Comparison of ENCODE assay signal across 15 cellular contexts in genomic region chr4:68360570-68360969, GRCh38.
"Had no signal": no experiment of that assay in that cellular context is flagged by ENCODE, and none has a peak within 500 bp of the region (broad histone marks: within the 10 kb centered on the region; RNA-seq: fewer than 3 reads in every experiment).

No MANE protein-coding gene starts in this region.

- H3K36me3 ChIP-seq: pancreas, thoracic aorta had no signal

- DNase-seq: activated B cell treated with CpG ODN at 0.5 μM for 24 hours; activated CD4-positive, alpha-beta T cell treated with anti-CD3 and anti-CD28 coated beads, Interleukin-2, amount 10 ng/mL, durations not matched to agents 24 days and 14 days; activated CD8-positive, alpha-beta memory T cell treated with anti-CD3 and anti-CD28 coated beads, Interleukin-2, amount 50 U/mL, for 48 hours; activated naive CD8-positive, alpha-beta T cell treated with anti-CD3 and anti-CD28 coated beads for 36 hours; amygdala; naive B cell; pancreas; T-helper 2 cell had no signal

- H3K36me3 Mint-ChIP-seq: brain; stimulated activated effector memory CD8-positive, alpha-beta T cell treated with anti-CD3 and anti-CD28 coated beads, Interleukin-12 subunit alpha, Interleukin-12 subunit beta, amount 100 ng/mL, for 72 hours had no signal

- H3K9me3 ChIP-seq: pancreas, thoracic aorta had no signal

- H3K9me3 Mint-ChIP-seq: activated B cell treated with CpG ODN at 0.5 μM for 24 hours; central memory CD8-positive, alpha-beta T cell; stimulated activated effector memory CD8-positive, alpha-beta T cell treated with anti-CD3 and anti-CD28 coated beads, Interleukin-12 subunit alpha, Interleukin-12 subunit beta, amount 100 ng/mL, for 72 hours had no signal

- H3K4me3 Mint-ChIP-seq: activated B cell treated with CpG ODN at 0.5 μM for 24 hours; activated CD4-positive, alpha-beta T cell treated with anti-CD3 and anti-CD28 coated beads, Interleukin-2, amount 10 ng/mL, durations not matched to agents 24 days and 14 days; activated naive CD8-positive, alpha-beta T cell treated with anti-CD3 and anti-CD28 coated beads for 36 hours; activated T-helper 1 cell treated with anti-CD3 and anti-CD28 coated beads, Interleukin-12 subunit alpha, Interleukin-12 subunit beta, Interleukin-2, Interleukin-4 antibody, amounts not matched to agents 30 ng/mL and 10 ng/mL and 1 ng/mL, durations not matched to agents 14 hours and 24 hours and 36 hours; brain; central memory CD8-positive, alpha-beta T cell; naive B cell; stimulated activated effector memory CD8-positive, alpha-beta T cell treated with anti-CD3 and anti-CD28 coated beads, Interleukin-12 subunit alpha, Interleukin-12 subunit beta, amount 100 ng/mL, for 72 hours had no signal

- H3K4me1 Mint-ChIP-seq: activated B cell treated with CpG ODN at 0.5 μM for 24 hours; brain; stimulated activated effector memory CD8-positive, alpha-beta T cell treated with anti-CD3 and anti-CD28 coated beads, Interleukin-12 subunit alpha, Interleukin-12 subunit beta, amount 100 ng/mL, for 72 hours had no signal

- H3K27me3 ChIP-seq: pancreas had no signal

- H3K4me3 ChIP-seq: coronary artery, pancreas, thoracic aorta had no signal

- H3K27ac Mint-ChIP-seq: activated B cell treated with CpG ODN at 0.5 μM for 24 hours; activated naive CD8-positive, alpha-beta T cell treated with anti-CD3 and anti-CD28 coated beads for 36 hours; activated T-helper 1 cell treated with anti-CD3 and anti-CD28 coated beads, Interleukin-12 subunit alpha, Interleukin-12 subunit beta, Interleukin-2, Interleukin-4 antibody, amounts not matched to agents 30 ng/mL and 10 ng/mL and 1 ng/mL, durations not matched to agents 14 hours and 24 hours and 36 hours; brain had no signal

- ATAC-seq: left lobe of liver; pancreas; stimulated activated effector memory CD8-positive, alpha-beta T cell treated with anti-CD3 and anti-CD28 coated beads, Interleukin-12 subunit alpha, Interleukin-12 subunit beta, amount 100 ng/mL, for 72 hours had no signal

- H3K27ac ChIP-seq: coronary artery, pancreas, thoracic aorta had no signal
